Comparison of ENCODE assay signal across 1 cellular context in genomic region chr14:39174560-39175444, GRCh38.
TF ChIP-seq lines count a peak whose summit lies in the region.

Gene PNN (plus strand): TSS chr14:39175254. CDS start chr14:39175280, 26 bp downstream.

TF ChIP-seq in HepG2, 621 proteins besides CTCF, POLR2A, EP300 and RAD21 (continued from another document):
- no peak for TF ChIP-seq CEBPZ (IDR thresholded peaks at IDR 0.05; ENCODE audit: low read length)
- TF ChIP-seq CEBPG (CRISPR knock-in tag; IDR thresholded peaks at IDR 0.05) = peak; percentile 99
- TF ChIP-seq NONO (IDR thresholded peaks at IDR 0.05) = no peak
- TF ChIP-seq NONO (CRISPR knock-in tag; conservative IDR thresholded peaks at IDR 0.05) = no peak
- TF ChIP-seq ZNF563 (CRISPR knock-in tag; IDR thresholded peaks at IDR 0.05) = peak; percentile 88; the same call in 1 of the 2 replicates
- TF ChIP-seq ZSCAN22 (CRISPR knock-in tag; IDR thresholded peaks at IDR 0.05) = peak; percentile 51; the same call in 1 of the 2 replicates
- TF ChIP-seq ONECUT2 (CRISPR knock-in tag; IDR thresholded peaks at IDR 0.05) = peak; percentile 13; the same call in 1 of the 2 replicates
- TF ChIP-seq YEATS4 (CRISPR knock-in tag; IDR thresholded peaks at IDR 0.05; ENCODE audit: borderline replicate concordance) = peak; percentile 99
- peak; percentile 69 for TF ChIP-seq RCOR2 (CRISPR knock-in tag; IDR thresholded peaks at IDR 0.05)
- TF ChIP-seq CSRNP1 (CRISPR knock-in tag; IDR thresholded peaks at IDR 0.05) = peak; percentile 97
- TF ChIP-seq POLR2AphosphoS5 (IDR thresholded peaks at IDR 0.05; ENCODE audit: low read depth, low read length) = peak; percentile 100
- no peak; the same call in none of the 2 replicates for TF ChIP-seq ZNF451 (CRISPR knock-in tag; IDR thresholded peaks at IDR 0.05)
- peak; percentile 90 for TF ChIP-seq ZC3H4 (CRISPR knock-in tag; IDR thresholded peaks at IDR 0.05; ENCODE audit: borderline replicate concordance)
- TF ChIP-seq, protein P1, sequence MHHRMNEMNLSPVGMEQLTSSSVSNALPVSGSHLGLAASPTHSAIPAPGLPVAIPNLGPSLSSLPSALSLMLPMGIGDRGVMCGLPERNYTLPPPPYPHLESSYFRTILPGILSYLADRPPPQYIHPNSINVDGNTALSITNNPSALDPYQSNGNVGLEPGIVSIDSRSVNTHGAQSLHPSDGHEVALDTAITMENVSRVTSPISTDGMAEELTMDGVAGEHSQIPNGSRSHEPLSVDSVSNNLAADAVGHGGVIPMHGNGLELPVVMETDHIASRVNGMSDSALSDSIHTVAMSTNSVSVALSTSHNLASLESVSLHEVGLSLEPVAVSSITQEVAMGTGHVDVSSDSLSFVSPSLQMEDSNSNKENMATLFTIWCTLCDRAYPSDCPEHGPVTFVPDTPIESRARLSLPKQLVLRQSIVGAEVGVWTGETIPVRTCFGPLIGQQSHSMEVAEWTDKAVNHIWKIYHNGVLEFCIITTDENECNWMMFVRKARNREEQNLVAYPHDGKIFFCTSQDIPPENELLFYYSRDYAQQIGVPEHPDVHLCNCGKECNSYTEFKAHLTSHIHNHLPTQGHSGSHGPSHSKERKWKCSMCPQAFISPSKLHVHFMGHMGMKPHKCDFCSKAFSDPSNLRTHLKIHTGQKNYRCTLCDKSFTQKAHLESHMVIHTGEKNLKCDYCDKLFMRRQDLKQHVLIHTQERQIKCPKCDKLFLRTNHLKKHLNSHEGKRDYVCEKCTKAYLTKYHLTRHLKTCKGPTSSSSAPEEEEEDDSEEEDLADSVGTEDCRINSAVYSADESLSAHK (CRISPR knock-in tag; IDR thresholded peaks at IDR 0.05; ENCODE audit: borderline replicate concordance) = peak; percentile 63
- peak; percentile 97 for TF ChIP-seq ZNF598 (CRISPR knock-in tag; IDR thresholded peaks at IDR 0.05; ENCODE audit: borderline replicate concordance)
- peak; percentile 93; the same call in 1 of the 2 replicates for TF ChIP-seq ZNF383 (CRISPR knock-in tag; IDR thresholded peaks at IDR 0.05; ENCODE audit: borderline replicate concordance)
- TF ChIP-seq, protein P2, sequence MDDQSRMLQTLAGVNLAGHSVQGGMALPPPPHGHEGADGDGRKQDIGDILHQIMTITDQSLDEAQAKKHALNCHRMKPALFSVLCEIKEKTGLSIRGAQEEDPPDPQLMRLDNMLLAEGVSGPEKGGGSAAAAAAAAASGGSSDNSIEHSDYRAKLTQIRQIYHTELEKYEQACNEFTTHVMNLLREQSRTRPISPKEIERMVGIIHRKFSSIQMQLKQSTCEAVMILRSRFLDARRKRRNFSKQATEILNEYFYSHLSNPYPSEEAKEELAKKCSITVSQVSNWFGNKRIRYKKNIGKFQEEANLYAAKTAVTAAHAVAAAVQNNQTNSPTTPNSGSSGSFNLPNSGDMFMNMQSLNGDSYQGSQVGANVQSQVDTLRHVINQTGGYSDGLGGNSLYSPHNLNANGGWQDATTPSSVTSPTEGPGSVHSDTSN (CRISPR knock-in tag; IDR thresholded peaks at IDR 0.05; ENCODE audit: borderline replicate concordance) = peak; percentile 92; the same call in 1 of the 2 replicates
- peak; percentile 87 for TF ChIP-seq ZNF724P (CRISPR knock-in tag; IDR thresholded peaks at IDR 0.05; ENCODE audit: borderline replicate concordance)
- 0 out of 2 replicates have a peak, but pooled peaks have one; percentile 75 for TF ChIP-seq ZFP62 (CRISPR knock-in tag; IDR thresholded peaks at IDR 0.05)
- no peak; the same call in 1 of the 2 replicates for TF ChIP-seq ZNF83 (CRISPR knock-in tag; IDR thresholded peaks at IDR 0.05; ENCODE audit: borderline replicate concordance)
- TF ChIP-seq ZNF687 (CRISPR knock-in tag; IDR thresholded peaks at IDR 0.05) = peak; percentile 95
- peak; percentile 77; the same call in 1 of the 2 replicates for TF ChIP-seq HNRNPUL1 (IDR thresholded peaks at IDR 0.05; ENCODE audit: low read depth, low read length)
- TF ChIP-seq SIN3A (IDR thresholded peaks at IDR 0.05; ENCODE audit: borderline replicate concordance, low read depth, low read length) = peak; percentile 73
- peak; percentile 71; the same call in 1 of the 2 replicates for TF ChIP-seq U2AF2 (IDR thresholded peaks at IDR 0.05; ENCODE audit: low read depth, low read length)
- no peak for TF ChIP-seq BATF2 (CRISPR knock-in tag; IDR thresholded peaks at IDR 0.05)
- peak; percentile 83 for TF ChIP-seq ZBTB3 (CRISPR knock-in tag; IDR thresholded peaks at IDR 0.05; ENCODE audit: borderline replicate concordance, low read depth)
- TF ChIP-seq KAT8 (CRISPR knock-in tag; IDR thresholded peaks at IDR 0.05) = peak; percentile 92
- TF ChIP-seq, protein P3, sequence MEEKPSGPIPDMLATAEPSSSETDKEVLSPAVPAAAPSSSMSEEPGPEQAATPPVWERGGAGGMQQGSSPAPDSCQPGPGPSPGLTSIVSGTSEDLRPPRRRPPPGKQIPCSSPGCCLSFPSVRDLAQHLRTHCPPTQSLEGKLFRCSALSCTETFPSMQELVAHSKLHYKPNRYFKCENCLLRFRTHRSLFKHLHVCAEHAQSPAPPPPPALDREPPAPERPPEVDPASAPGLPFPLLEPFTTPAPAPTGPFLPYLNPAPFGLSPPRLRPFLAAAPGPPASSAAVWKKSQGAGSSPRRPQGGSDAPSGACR (CRISPR knock-in tag; IDR thresholded peaks at IDR 0.05) = 0 out of 2 replicates have a peak, but pooled peaks have one; percentile 69
- TF ChIP-seq ZFP36 (IDR thresholded peaks at IDR 0.05; ENCODE audit: borderline replicate concordance, low read depth, low read length, partially characterized antibody) = no peak
- TF ChIP-seq NCOA1 (CRISPR knock-in tag; IDR thresholded peaks at IDR 0.05) = peak; percentile 75
- no peak for TF ChIP-seq NBN (conservative IDR thresholded peaks at IDR 0.05)
- peak; percentile 56 for TF ChIP-seq JUND (CRISPR knock-in tag; IDR thresholded peaks at IDR 0.05)
- no peak; the same call in 1 of the 2 replicates for TF ChIP-seq ZBTB42 (CRISPR knock-in tag; IDR thresholded peaks at IDR 0.05)
- TF ChIP-seq ZNF232 (CRISPR knock-in tag; IDR thresholded peaks at IDR 0.05; ENCODE audit: borderline replicate concordance) = peak; percentile 97
